In genomic region chr11:93477684-93478234, GRCh38 we compare ENCODE assay signal across 15 cellular contexts.
A peak's percentile ranks its signal among the peaks of the same experiment; 100 is the strongest.
DNase-seq lines count a peak whose midpoint lies in the region; ATAC-seq and TF ChIP-seq lines count a peak whose summit lies in the region.
"Had no signal": no experiment of that assay in that cellular context is flagged by ENCODE, and none has a peak within 500 bp of the region (broad histone marks: within the 10 kb centered on the region; RNA-seq: fewer than 3 reads in every experiment).

No MANE protein-coding gene starts in this region.

- peak overlapping the region; percentile 34 for H3K9ac ChIP-seq in HUES6 (ENCODE audit: low read length)

- intact Hi-C loops in transverse colon (cut with DNase I; ENCODE audit: low total_unique reads), result no loop called here

- H3K4me1 ChIP-seq in HUES6 (ENCODE audit: control insufficient read depth, insufficient read depth, low read length), result peaks cover 30% of the 10 kb centered on the region
- H3K4me1 ChIP-seq in transverse colon, result peaks cover 0 to 15% (median 8%) of the 10 kb centered on the region in 4 donors

- 8 to 76% methylated on average over 2 to 11 of the region's 11 CpGs for WGBS in transverse colon (ENCODE audit: low coverage in 1 of 2), 2 donors

- in situ Hi-C loops in transverse colon (cut with MboI; ENCODE audit: low pct_ligation_motif_present in 1 of 4, low pct_unique_long_range_greater_than_20kb in 1 of 4, low sequenced_read_pairs in 3 of 4), result no loop called here

- TF ChIP-seq POLR2A in transverse colon (IDR thresholded peaks at IDR 0.05), result no peak

- peak overlapping the region; percentile 46; the same call in 1 of the 2 replicates for H3K27ac ChIP-seq in HUES6 (ENCODE audit: low read depth, low read length)
- H3K27ac ChIP-seq in transverse colon, result no peak overlapping the region
- H3K27ac ChIP-seq: thoracic aorta had no signal

- ATAC-seq in HG02938 (IDR thresholded peaks at IDR 0.05; ENCODE audit: unreplicated experiment), result no peak
- ATAC-seq: left colon had no signal

- H3K36me3 ChIP-seq in HUES6 (ENCODE audit: control insufficient read depth, insufficient read depth, low read length), result no peaks in the 10 kb centered on the region; the same call in 1 of the 2 replicates
- H3K36me3 ChIP-seq in transverse colon, result no peaks in the 10 kb centered on the region

- no peak for TF ChIP-seq CTCF in transverse colon (IDR thresholded peaks at IDR 0.05)

- H3K27me3 ChIP-seq in HUES6 (ENCODE audit: control insufficient read depth, insufficient read depth, low read length) (no peaks in the 10 kb centered on the region), transverse colon (no peaks in the 10 kb centered on the region)

- H3K4me3 ChIP-seq in HUES6 (ENCODE audit: low read depth, low read length), result peak overlapping the region; percentile 38
- no peak overlapping the region for H3K4me3 ChIP-seq in transverse colon
- H3K4me3 ChIP-seq: thoracic aorta had no signal

- peaks cover 8% of the 10 kb centered on the region; the same call in 1 of the 2 replicates for H3K9me3 ChIP-seq in HUES6 (ENCODE audit: control insufficient read depth, insufficient read depth, low read depth, low read length)
- no peaks in the 10 kb centered on the region for H3K9me3 ChIP-seq in transverse colon
- H3K9me3 ChIP-seq: thoracic aorta had no signal

- DNase-seq in EH (ENCODE audit: low read depth) (peak; percentile 23), astrocyte of the hippocampus (ENCODE audit: low read depth, low spot score) (peak; percentile 81), iPS-NIHi7 (ENCODE audit: extremely low spot score) (peak; percentile 50), transverse colon (no peak), NCI-H1436 treated with DMSO at 0.1 percent for 48 hours (lab: John Stamatoyannopoulos, UW) (no peak), GM03348 (ENCODE audit: low spot score) (no peak)
- DNase-seq: activated CD8-positive, alpha-beta memory T cell treated with anti-CD3 and anti-CD28 coated beads, Interleukin-2, amount 50 U/mL, for 4 hours; central memory CD4-positive, alpha-beta T cell; left colon; NCI-H2107; stimulated activated CD4-positive, alpha-beta T cell treated with anti-CD3 and anti-CD28 coated beads, Interleukin-2, amount 100 ng/mL, for 48 hours; SW 1271 had no signal

- TF ChIP-seq EP300 in transverse colon (IDR thresholded peaks at IDR 0.05; ENCODE audit: low read depth), result no peak

Comparison
In these comparisons a context has a peak if more than half of its experiments do, and no peak if none do; other contexts are left out.
1. DNase-seq: peak in EH (single experiment), astrocyte of the hippocampus (single experiment) and iPS-NIHi7 (single experiment); none in transverse colon (single experiment), NCI-H1436 treated with DMSO at 0.1 percent for 48 hours (single experiment) and GM03348 (single experiment).